In the genomic region with DNA sequence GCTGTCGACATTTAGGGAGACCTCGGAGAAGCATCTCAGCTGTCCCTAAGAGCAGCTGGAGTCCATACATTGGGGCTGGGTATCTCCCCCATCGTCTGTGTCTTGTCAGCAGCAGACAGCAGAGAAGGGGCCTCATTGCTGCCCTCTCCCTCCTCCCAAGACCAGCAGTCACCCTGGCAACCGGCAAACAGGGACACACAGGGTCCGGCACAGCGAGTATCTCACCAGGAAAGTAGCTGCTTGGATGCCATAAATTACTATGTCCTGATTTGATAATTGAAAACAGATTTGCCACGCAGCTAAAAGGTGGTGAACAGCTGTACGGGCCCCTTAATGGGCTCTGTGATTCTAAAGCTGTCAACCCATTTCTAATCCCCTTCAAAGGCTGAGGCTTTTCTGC, we compare ENCODE assay signal across 12 cellular contexts.
DNase-seq lines count a peak whose midpoint lies in the region; ATAC-seq and TF ChIP-seq lines count a peak whose summit lies in the region.
"Had no signal": no experiment of that assay in that cellular context is flagged by ENCODE, and none has a peak within 500 bp of the region (broad histone marks: within the 10 kb centered on the region; RNA-seq: fewer than 3 reads in every experiment).

No MANE protein-coding gene starts in this region.

- no peaks in the 10 kb centered on the region for H3K9me3 ChIP-seq in BE2C
- H3K9me3 ChIP-seq: heart right ventricle, upper lobe of left lung had no signal

- H3K4me1 Mint-ChIP-seq in nephron = peaks cover 24% of the 10 kb centered on the region

- peaks cover 9% of the 10 kb centered on the region for H3K27me3 Mint-ChIP-seq in nephron (ENCODE audit: low read depth)

- no peaks in the 10 kb centered on the region for H3K36me3 Mint-ChIP-seq in nephron (ENCODE audit: low read depth)

- DNase-seq in BE2C (peak; percentile 69), NCI-H1092 treated with DMSO at 0.1 percent for 48 hours (lab: John Stamatoyannopoulos, UW) (peak; percentile 23), coronary artery (ENCODE audit: low spot score) (no peak), dermis blood vessel endothelial cell (no peak), left colon (no peak), medulla oblongata (ENCODE audit: extremely low spot score) (no peak)
- DNase-seq: heart right ventricle; NCI-H446 treated with DMSO at 0.1 percent for 48 hours; stimulated activated CD4-positive, alpha-beta T cell treated with anti-CD3 and anti-CD28 coated beads, Interleukin-4, amount 100 ng/mL, for 24 hours; upper lobe of left lung had no signal

- peak overlapping the region; percentile 20 to 54 for H3K27ac ChIP-seq in coronary artery

- H3K4me1 ChIP-seq in BE2C = peaks cover 3% of the 10 kb centered on the region; the same call in 1 of the 2 replicates

- TF ChIP-seq CTCF in BE2C (IDR thresholded peaks at IDR 0.05; ENCODE audit: low read depth, low read length) (no peak), coronary artery (IDR thresholded peaks at IDR 0.05) (no peak), nephron (IDR thresholded peaks at IDR 0.05; ENCODE audit: unreplicated experiment in 3 of 3) (no peak)

- H3K27me3 ChIP-seq in BE2C = no peaks in the 10 kb centered on the region
- H3K27me3 ChIP-seq: heart right ventricle, upper lobe of left lung had no signal

- H3K4me3 ChIP-seq in BE2C (ENCODE audit: low read depth, low read length) (no peak overlapping the region), coronary artery (no peak overlapping the region)
- H3K4me3 ChIP-seq: heart right ventricle, upper lobe of left lung had no signal

- intact Hi-C loops in left colon (cut with DNase I, micrococcal nuclease) = no loop called here

- peaks cover 2% of the 10 kb centered on the region for H3K9me3 Mint-ChIP-seq in nephron

- no peaks in the 10 kb centered on the region for H3K36me3 ChIP-seq in BE2C

- no peak overlapping the region for H3K4me3 Mint-ChIP-seq in nephron

- H3K27ac Mint-ChIP-seq in nephron = peak overlapping the region; percentile 14 to 53 (median 27)

- ATAC-seq in left colon = no peak
- no peak for ATAC-seq in HG02588 (IDR thresholded peaks at IDR 0.05; ENCODE audit: unreplicated experiment)

Comparison
In these comparisons a context has a peak if more than half of its experiments do, and no peak if none do; other contexts are left out.
1. DNase-seq: peak in BE2C (single experiment) and NCI-H1092 treated with DMSO at 0.1 percent for 48 hours (single experiment); none in coronary artery (single experiment), dermis blood vessel endothelial cell (single experiment), left colon (0 of 2) and medulla oblongata (single experiment).